ENCODE assay signal across 8 cellular contexts in the genomic region with DNA sequence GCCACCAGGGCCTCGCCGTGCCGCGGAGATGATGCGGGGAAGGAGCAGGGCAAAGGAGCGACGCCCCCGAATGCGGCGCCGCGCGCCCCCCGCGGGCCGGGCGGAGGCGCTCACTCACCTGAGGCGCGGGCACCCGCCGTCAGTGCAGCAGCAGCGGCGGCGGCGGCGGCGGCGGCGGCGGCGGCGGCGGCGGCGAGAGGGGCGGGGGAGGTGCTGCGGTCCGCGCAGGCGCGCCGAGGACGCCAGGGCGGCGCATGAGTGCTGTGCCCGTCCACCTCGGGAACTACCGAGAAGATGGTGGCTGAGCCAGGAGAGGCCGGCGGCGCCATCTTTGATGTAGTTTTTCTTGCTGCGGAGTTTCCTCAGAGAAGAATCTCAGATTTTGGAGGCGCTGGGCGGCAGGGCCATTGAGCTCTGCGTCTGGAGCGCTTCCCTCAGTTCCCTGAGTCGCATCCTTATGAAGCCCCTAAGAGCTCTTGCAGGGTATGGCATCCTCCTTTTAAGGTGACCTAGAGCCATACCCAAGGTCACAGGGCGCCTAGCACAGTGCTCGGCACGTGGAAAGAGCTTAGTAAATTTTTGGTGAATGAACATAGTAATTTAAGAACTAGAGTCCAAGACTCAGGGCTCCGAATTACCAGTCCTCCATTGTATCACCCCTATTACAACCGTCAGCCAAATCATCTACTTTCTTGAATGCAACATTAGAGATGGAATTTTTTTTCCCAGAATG. TPM values are rescaled to one million over a fixed set of nuclear protein-coding genes. Genes with fewer than 3 reads are reported as not detected.
A peak's percentile ranks its signal among the peaks of the same experiment; 100 is the strongest.
DNase-seq lines count a peak whose midpoint lies in the region; ATAC-seq and TF ChIP-seq lines count a peak whose summit lies in the region.

A gene (minus strand): TSS at position 164 of the 733 bp plus-strand sequence. CDS start 24,355 bp downstream, outside the sequence.

- peak; percentile 95 for ATAC-seq in HG02884 (IDR thresholded peaks at IDR 0.05; ENCODE audit: unreplicated experiment)

- in situ Hi-C loops in GM13977 (cut with MboI; ENCODE audit: low pct_unique_long_range_greater_than_20kb, low sequenced_read_pairs, unreplicated experiment), result no loop called here

- intact Hi-C loops in uterus (cut with DNase I; ENCODE audit: low total_unique reads), result no loop called here

- no peaks in the 10 kb centered on the region for H3K36me3 ChIP-seq in right atrium auricular region
- H3K36me3 ChIP-seq in uterus, result no peaks in the 10 kb centered on the region

- H3K9me3 Mint-ChIP-seq in T-helper 1 cell treated with Interleukin-12 subunit alpha and Interleukin-12 subunit beta and Interleukin-4 antibody, amounts not matched to agents 30 μg/mL and 1 μg/mL, for 36 hours, result no peaks in the 10 kb centered on the region

- peaks cover 20% of the 10 kb centered on the region for H3K4me1 Mint-ChIP-seq in T-helper 1 cell treated with Interleukin-12 subunit alpha and Interleukin-12 subunit beta and Interleukin-4 antibody, amounts not matched to agents 30 μg/mL and 1 μg/mL, for 36 hours (ENCODE audit: low read depth)

- H3K4me3 ChIP-seq in right atrium auricular region, result peak within 1 kb of the TSS; percentile 79 to 96
- peak within 1 kb of the TSS; percentile 71 to 98 for H3K4me3 ChIP-seq in uterus

- H3K27ac Mint-ChIP-seq in T-helper 1 cell treated with Interleukin-12 subunit alpha and Interleukin-12 subunit beta and Interleukin-4 antibody, amounts not matched to agents 30 μg/mL and 1 μg/mL, for 36 hours, result peak within 1 kb of the TSS; percentile 75

- H3K4me1 ChIP-seq in right atrium auricular region, result peaks cover 0 to 53% of the 10 kb centered on the region in 2 donors
- no peaks in the 10 kb centered on the region for H3K4me1 ChIP-seq in uterus

- peaks cover 4% of the 10 kb centered on the region for H3K36me3 Mint-ChIP-seq in T-helper 1 cell treated with Interleukin-12 subunit alpha and Interleukin-12 subunit beta and Interleukin-4 antibody, amounts not matched to agents 30 μg/mL and 1 μg/mL, for 36 hours (ENCODE audit: low read depth)

- TF ChIP-seq CTCF in GM13977 (IDR thresholded peaks at IDR 0.05; ENCODE audit: extremely low read depth, insufficient read depth, missing control alignments) (peak; percentile 24), right atrium auricular region (IDR thresholded peaks at IDR 0.05) (peak in 1 of 2 donors; percentile 24), uterus (IDR thresholded peaks at IDR 0.05) (peak in 2 of 4 experiments; percentile 42 to 52)

- DNase-seq in GM13977 (ENCODE audit: low spot score) (peak; percentile 98), NCI-H1694 (lab: John Stamatoyannopoulos, UW) (peak; percentile 88), right atrium auricular region (ENCODE audit: low spot score) (peak; percentile 95), pulmonary artery endothelial cell (ENCODE audit: low read depth, low spot score) (peak; percentile 63), uterus (peak; percentile 93 to 95)

- H3K4me3 Mint-ChIP-seq in T-helper 1 cell treated with Interleukin-12 subunit alpha and Interleukin-12 subunit beta and Interleukin-4 antibody, amounts not matched to agents 30 μg/mL and 1 μg/mL, for 36 hours, result peak within 1 kb of the TSS; percentile 90

- H3K27me3 Mint-ChIP-seq in T-helper 1 cell treated with Interleukin-12 subunit alpha and Interleukin-12 subunit beta and Interleukin-4 antibody, amounts not matched to agents 30 μg/mL and 1 μg/mL, for 36 hours (ENCODE audit: low read depth), result no peaks in the 10 kb centered on the region

- peak in 1 of 2 donors; percentile 23 for TF ChIP-seq POLR2A in uterus (IDR thresholded peaks at IDR 0.05)

- H3K27me3 ChIP-seq in right atrium auricular region (no peaks in the 10 kb centered on the region), uterus (no peaks in the 10 kb centered on the region)

- H3K27ac ChIP-seq in angular gyrus (ENCODE audit: low read depth, low read length) (peak within 1 kb of the TSS; percentile 97), right atrium auricular region (peak within 1 kb of the TSS; percentile 90 to 94), uterus (peak within 1 kb of the TSS; percentile 69 to 82)

- H3K9me3 ChIP-seq in right atrium auricular region (no peaks in the 10 kb centered on the region), uterus (no peaks in the 10 kb centered on the region)

RNA-seq across cellular contexts. Expression of the gene that starts here (rescaled TPM):
- total RNA-seq in right atrium auricular region (10 to 100 TPM; 19.7 to 33.9 TPM), pulmonary artery endothelial cell (18.2 and 21.4 TPM in 2 replicates), uterus (10 to 100 TPM; 17.9 to 35.0 (median 29.6) TPM)

Comparison
In these comparisons a context has a peak if more than half of its experiments do, and no peak if none do; other contexts are left out.
1. Peak in every context shown above with its lines: DNase-seq, ATAC-seq, H3K4me3 ChIP-seq and H3K27ac ChIP-seq.